In the genomic region with DNA sequence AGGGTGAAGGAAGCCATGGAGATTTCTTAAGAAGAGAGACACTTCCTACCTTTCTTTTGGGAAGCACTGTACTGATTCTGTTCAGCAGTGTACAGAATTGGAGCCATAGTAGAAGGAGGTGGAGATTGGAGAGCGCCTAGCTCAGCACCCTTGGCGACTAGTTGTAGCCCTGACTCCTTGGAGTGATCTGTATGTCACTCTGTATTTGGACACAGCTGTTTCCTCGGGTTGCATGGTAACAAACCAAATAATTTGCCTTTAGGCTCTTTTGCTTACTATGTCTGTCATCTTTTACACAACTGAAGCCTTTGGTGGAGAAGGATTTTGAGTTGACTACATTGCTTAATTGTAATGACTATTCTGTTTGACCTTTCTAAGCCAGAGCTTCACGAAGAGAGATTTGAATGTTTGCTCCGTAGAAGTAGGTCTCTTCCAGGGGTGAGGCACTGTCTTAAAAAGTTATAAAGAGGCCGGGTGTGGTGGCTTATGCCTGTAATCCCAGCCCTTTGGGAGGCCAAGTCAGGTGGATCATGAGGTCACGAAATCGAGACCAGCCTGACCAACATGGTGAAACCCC, we compare ENCODE assay signal across 9 cellular contexts.
DNase-seq lines count a peak whose midpoint lies in the region; ATAC-seq lines count a peak whose summit lies in the region.
"Had no signal": no experiment of that assay in that cellular context is flagged by ENCODE, and none has a peak within 500 bp of the region (broad histone marks: within the 10 kb centered on the region; RNA-seq: fewer than 3 reads in every experiment).

No MANE protein-coding gene starts in this region.

- POLR2A ChIA-PET in T-cell (lab: Charles Lee): no interaction called here
- POLR2A ChIA-PET in CD8-positive, alpha-beta memory T cell (lab: Charles Lee): no interaction called here

- H3K27ac ChIP-seq in CD8-positive, alpha-beta memory T cell (ENCODE audit: low read depth, low read length): no peak overlapping the region
- H3K27ac ChIP-seq: Peyer's patch had no signal

- no peaks in the 10 kb centered on the region for H3K27me3 Mint-ChIP-seq in T-cell
- H3K27me3 Mint-ChIP-seq in activated T-helper 1 cell treated with anti-CD3 and anti-CD28 coated beads, Interleukin-12 subunit alpha, Interleukin-12 subunit beta, Interleukin-2, Interleukin-4 antibody, amounts not matched to agents 30 ng/mL and 10 ng/mL and 1 ng/mL, durations not matched to agents 14 hours and 24 hours and 36 hours (ENCODE audit: insufficient read depth): no peaks in the 10 kb centered on the region
- no peaks in the 10 kb centered on the region for H3K27me3 Mint-ChIP-seq in CD8-positive, alpha-beta memory T cell

- DNase-seq in NAMALWA (ENCODE audit: low spot score) (peak; percentile 92), myocyte (ENCODE audit: low read depth) (peak; percentile 38), T-cell (no peak)
- no peak for DNase-seq in activated CD4-positive, CD25-positive, alpha-beta regulatory T cell treated with anti-CD3 and anti-CD28 coated beads, Interleukin-2, amount 50 U/mL, for 72 hours
- DNase-seq in activated T-helper 1 cell treated with anti-CD3 and anti-CD28 coated beads, Interleukin-12 subunit alpha, Interleukin-12 subunit beta, Interleukin-2, Interleukin-4 antibody, amounts not matched to agents 30 ng/mL and 10 ng/mL and 1 ng/mL, durations not matched to agents 14 hours and 24 hours and 36 hours (ENCODE audit: low spot score): no peak
- DNase-seq in CD8-positive, alpha-beta memory T cell: no peak
- DNase-seq: Peyer's patch had no signal

- peak overlapping the region in 1 of 2 donors; percentile 6 for H3K27ac Mint-ChIP-seq in T-cell
- no peak overlapping the region for H3K27ac Mint-ChIP-seq in activated T-helper 1 cell treated with anti-CD3 and anti-CD28 coated beads, Interleukin-12 subunit alpha, Interleukin-12 subunit beta, Interleukin-2, Interleukin-4 antibody, amounts not matched to agents 30 ng/mL and 10 ng/mL and 1 ng/mL, durations not matched to agents 14 hours and 24 hours and 36 hours
- H3K27ac Mint-ChIP-seq in CD8-positive, alpha-beta memory T cell: no peak overlapping the region

- H3K4me1 Mint-ChIP-seq in T-cell: peaks cover 76 to 81% (median 78%) of the 10 kb centered on the region in 3 donors
- peaks cover 34% of the 10 kb centered on the region for H3K4me1 Mint-ChIP-seq in activated T-helper 1 cell treated with anti-CD3 and anti-CD28 coated beads, Interleukin-12 subunit alpha, Interleukin-12 subunit beta, Interleukin-2, Interleukin-4 antibody, amounts not matched to agents 30 ng/mL and 10 ng/mL and 1 ng/mL, durations not matched to agents 14 hours and 24 hours and 36 hours (ENCODE audit: low read depth)
- H3K4me1 Mint-ChIP-seq in CD8-positive, alpha-beta memory T cell: peaks cover 54 to 81% (median 76%) of the 10 kb centered on the region in 3 donors

- H3K4me3 ChIP-seq in CD8-positive, alpha-beta memory T cell (ENCODE audit: low read length): no peak overlapping the region
- H3K4me3 ChIP-seq: Peyer's patch had no signal

- CTCF ChIA-PET in T-cell (lab: Charles Lee): no interaction called here
- CTCF ChIA-PET in CD8-positive, alpha-beta memory T cell (lab: Charles Lee): no interaction called here

- H3K36me3 ChIP-seq in CD8-positive, alpha-beta memory T cell (ENCODE audit: insufficient read depth, low read length): no peaks in the 10 kb centered on the region
- H3K36me3 ChIP-seq: Peyer's patch had no signal

- H3K4me3 Mint-ChIP-seq in T-cell: no peak overlapping the region
- H3K4me3 Mint-ChIP-seq in activated T-helper 1 cell treated with anti-CD3 and anti-CD28 coated beads, Interleukin-12 subunit alpha, Interleukin-12 subunit beta, Interleukin-2, Interleukin-4 antibody, amounts not matched to agents 30 ng/mL and 10 ng/mL and 1 ng/mL, durations not matched to agents 14 hours and 24 hours and 36 hours: no peak overlapping the region
- no peak overlapping the region for H3K4me3 Mint-ChIP-seq in CD8-positive, alpha-beta memory T cell

- intact Hi-C loops in activated T-helper 1 cell treated with anti-CD3 and anti-CD28 coated beads, Interleukin-12 subunit alpha, Interleukin-12 subunit beta, Interleukin-2, Interleukin-4 antibody, amounts not matched to agents 30 ng/mL and 10 ng/mL and 1 ng/mL, durations not matched to agents 14 hours and 24 hours and 36 hours (cut with micrococcal nuclease): no loop called here

- H3K9me3 ChIP-seq in CD8-positive, alpha-beta memory T cell (ENCODE audit: low read length): no peaks in the 10 kb centered on the region
- H3K9me3 ChIP-seq: Peyer's patch had no signal

- ATAC-seq in GM19023 (IDR thresholded peaks at IDR 0.05; ENCODE audit: unreplicated experiment) (peak; percentile 80), HG02623 (IDR thresholded peaks at IDR 0.05; ENCODE audit: unreplicated experiment) (peak; percentile 81), T-cell (replicated peaks in 1 of 4) (no peak)

- no peaks in the 10 kb centered on the region for H3K27me3 ChIP-seq in CD8-positive, alpha-beta memory T cell (ENCODE audit: insufficient read depth, low read length, poor library complexity, severe bottlenecking)
- H3K27me3 ChIP-seq: Peyer's patch had no signal

- no peaks in the 10 kb centered on the region for H3K9me3 Mint-ChIP-seq in T-cell
- peaks cover under 1% of the 10 kb centered on the region for H3K9me3 Mint-ChIP-seq in activated T-helper 1 cell treated with anti-CD3 and anti-CD28 coated beads, Interleukin-12 subunit alpha, Interleukin-12 subunit beta, Interleukin-2, Interleukin-4 antibody, amounts not matched to agents 30 ng/mL and 10 ng/mL and 1 ng/mL, durations not matched to agents 14 hours and 24 hours and 36 hours
- no peaks in the 10 kb centered on the region for H3K9me3 Mint-ChIP-seq in CD8-positive, alpha-beta memory T cell

- H3K36me3 Mint-ChIP-seq in T-cell: peaks cover 8% of the 10 kb centered on the region
- peaks cover 1% of the 10 kb centered on the region for H3K36me3 Mint-ChIP-seq in activated T-helper 1 cell treated with anti-CD3 and anti-CD28 coated beads, Interleukin-12 subunit alpha, Interleukin-12 subunit beta, Interleukin-2, Interleukin-4 antibody, amounts not matched to agents 30 ng/mL and 10 ng/mL and 1 ng/mL, durations not matched to agents 14 hours and 24 hours and 36 hours (ENCODE audit: low read depth)
- peaks cover 0 to 5% (median 5%) of the 10 kb centered on the region in 3 donors for H3K36me3 Mint-ChIP-seq in CD8-positive, alpha-beta memory T cell

- H3K4me1 ChIP-seq in CD8-positive, alpha-beta memory T cell (ENCODE audit: insufficient read depth, low read length): peaks cover 14% of the 10 kb centered on the region

Comparison
In these comparisons a context has a peak if more than half of its experiments do, and no peak if none do; other contexts are left out.
1. ATAC-seq: peak in GM19023 (single experiment) and HG02623 (single experiment); none in T-cell (0 of 4).
2. DNase-seq: peak in NAMALWA (single experiment) and myocyte (single experiment); none in T-cell (0 of 34), activated CD4-positive, CD25-positive, alpha-beta regulatory T cell treated with anti-CD3 and anti-CD28 coated beads, Interleukin-2, amount 50 U/mL, for 72 hours (single experiment), activated T-helper 1 cell treated with anti-CD3 and anti-CD28 coated beads, Interleukin-12 subunit alpha, Interleukin-12 subunit beta, Interleukin-2, Interleukin-4 antibody, amounts not matched to agents 30 ng/mL and 10 ng/mL and 1 ng/mL, durations not matched to agents 14 hours and 24 hours and 36 hours (single experiment) and CD8-positive, alpha-beta memory T cell (0 of 5).